Comparison of ENCODE assay signal across 17 cellular contexts in the genomic region with DNA sequence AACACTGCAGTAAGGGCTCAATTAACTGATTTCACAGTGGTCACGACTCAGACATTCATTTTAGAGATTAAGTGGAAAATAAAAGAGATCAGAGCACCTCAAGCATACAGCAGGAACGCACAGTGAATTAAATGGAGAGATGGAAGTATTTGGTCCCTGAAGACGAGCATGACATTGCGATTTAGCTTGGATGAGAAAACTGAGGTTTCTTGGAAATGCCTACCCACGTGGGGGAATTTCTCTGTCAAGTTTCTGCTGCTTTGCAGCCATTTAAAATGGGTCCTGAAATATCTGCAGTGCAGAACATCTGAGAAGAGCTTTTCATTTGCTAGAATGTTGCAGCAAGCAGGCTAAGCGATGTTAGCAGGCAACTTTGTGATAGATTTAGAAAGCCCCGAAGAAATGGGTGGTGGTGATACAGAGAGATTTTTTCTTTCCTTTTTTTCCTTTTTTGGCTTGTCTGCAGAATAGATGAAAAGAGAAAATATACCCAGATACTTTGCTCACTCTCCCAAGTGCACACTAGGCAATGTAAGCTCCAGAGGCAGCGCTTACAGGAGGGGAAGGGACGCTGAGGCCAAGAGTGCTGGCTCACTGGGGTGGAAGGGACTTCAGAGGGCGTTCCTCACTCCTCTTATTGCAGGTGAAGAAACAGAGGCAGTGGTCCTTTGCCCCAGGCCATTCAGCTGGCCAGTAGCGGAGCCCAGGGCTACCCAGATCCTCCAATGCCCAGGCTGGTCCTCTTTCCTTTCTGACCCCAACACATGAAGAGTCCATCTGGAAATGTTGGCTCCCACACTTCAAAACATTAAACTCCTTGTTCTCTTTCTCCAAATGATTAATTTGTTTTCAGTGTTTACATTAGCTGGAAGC.
DNase-seq lines count a peak whose midpoint lies in the region; ATAC-seq, FAIRE-seq and TF ChIP-seq lines count a peak whose summit lies in the region.
"Had no signal": no experiment of that assay in that cellular context is flagged by ENCODE, and none has a peak within 500 bp of the region (broad histone marks: within the 10 kb centered on the region; RNA-seq: fewer than 3 reads in every experiment).

No MANE protein-coding gene starts in this region.

- H3K4me2 ChIP-seq in endothelial cell of umbilical vein (ENCODE audit: insufficient read depth, low read length) (peak overlapping the region; percentile 18), neural progenitor cell (no peak overlapping the region)

- H4K20me1 ChIP-seq in endothelial cell of umbilical vein (replicated peaks; ENCODE audit: control insufficient read depth, extremely low read depth, insufficient read depth, low read length) (no peaks in the 10 kb centered on the region), neural progenitor cell (ENCODE audit: low read depth) (no peaks in the 10 kb centered on the region)

- TF ChIP-seq CTCF in left ventricle myocardium inferior (IDR thresholded peaks at IDR 0.05; ENCODE audit: borderline replicate concordance): no peak
- no peak for TF ChIP-seq CTCF in endothelial cell of umbilical vein (IDR thresholded peaks at IDR 0.05; ENCODE audit: extremely low read depth in 1 of 2, insufficient read depth in 1 of 2, low read depth in 1 of 2, low read length in 2 of 2)
- TF ChIP-seq CTCF in neural progenitor cell (IDR thresholded peaks at IDR 0.05): no peak
- no peak for TF ChIP-seq CTCF in upper lobe of right lung (IDR thresholded peaks at IDR 0.05)

- H3K4me3 Mint-ChIP-seq in neural progenitor cell: no peak overlapping the region
- H3K4me3 Mint-ChIP-seq: CD8-positive, alpha-beta memory T cell had no signal

- H3F3A ChIP-seq in neural progenitor cell (ENCODE audit: low read depth): no peaks in the 10 kb centered on the region

- H2AFZ ChIP-seq in endothelial cell of umbilical vein (ENCODE audit: low read depth, low read length): peak overlapping the region; percentile 22
- peak overlapping the region; percentile 15 for H2AFZ ChIP-seq in neural progenitor cell (replicated peaks)

- peaks cover 4% of the 10 kb centered on the region for H3K27me3 Mint-ChIP-seq in neural progenitor cell (ENCODE audit: insufficient read depth, low read depth)

- no peaks in the 10 kb centered on the region for H3K9me1 ChIP-seq in endothelial cell of umbilical vein (replicated peaks; ENCODE audit: control insufficient read depth, extremely low read depth, insufficient read depth, low read length)

- no peak for ATAC-seq in Right ventricle myocardium inferior
- no peak for ATAC-seq in upper lobe of right lung

- H3K4me1 Mint-ChIP-seq in neural progenitor cell: peaks cover 3% of the 10 kb centered on the region
- H3K4me1 Mint-ChIP-seq: CD8-positive, alpha-beta memory T cell had no signal

- no peak overlapping the region for H3K27ac Mint-ChIP-seq in neural progenitor cell

- no TSS peak for BruUV-seq in endothelial cell of umbilical vein (replicated peaks; lab: Mats Ljungman, UMichigan)

- H3K4me1 ChIP-seq in left ventricle myocardium inferior (peaks cover 18% of the 10 kb centered on the region), endothelial cell of umbilical vein (ENCODE audit: control insufficient read depth, extremely low read depth, insufficient read depth, low read length) (peaks cover 22% of the 10 kb centered on the region), neural progenitor cell (no peaks in the 10 kb centered on the region), upper lobe of right lung (peaks cover 19% of the 10 kb centered on the region)

- no peak for FAIRE-seq in endothelial cell of umbilical vein (lab: Jason Lieb, UNC)
- FAIRE-seq: A204.1, GM12891 had no signal

- H3K9me3 ChIP-seq in left ventricle myocardium inferior (replicated peaks): peaks cover 5% of the 10 kb centered on the region
- H3K9me3 ChIP-seq in endothelial cell of umbilical vein (replicated peaks; ENCODE audit: control insufficient read depth, insufficient read depth, low read length): no peaks in the 10 kb centered on the region
- no peaks in the 10 kb centered on the region for H3K9me3 ChIP-seq in neural progenitor cell (ENCODE audit: low read depth)
- H3K9me3 ChIP-seq in upper lobe of right lung: no peaks in the 10 kb centered on the region

- H3K27me3 ChIP-seq in left ventricle myocardium inferior (ENCODE audit: low read depth) (peaks cover 9% of the 10 kb centered on the region), endothelial cell of umbilical vein (ENCODE audit: control insufficient read depth in 2 of 2, insufficient read depth in 2 of 2, low read length in 2 of 2) (no peaks in the 10 kb centered on the region), neural progenitor cell (no peaks in the 10 kb centered on the region), upper lobe of right lung (no peaks in the 10 kb centered on the region)

- intact Hi-C loops in left ventricle myocardium inferior (cut with micrococcal nuclease) (no loop called here), Right ventricle myocardium inferior (cut with DNase I) (no loop called here), endothelial cell of umbilical vein (cut with micrococcal nuclease) (loop anchor here (5.0 kb wide), 3 partner anchors 76 to 491 kb away; a partner anchor contains a TSS), upper lobe of right lung (cut with DNase I) (no loop called here)

- H3K9ac ChIP-seq in endothelial cell of umbilical vein (replicated peaks; ENCODE audit: extremely low read depth, insufficient read depth, low read length): peak overlapping the region; percentile 36
- no peak overlapping the region for H3K9ac ChIP-seq in neural progenitor cell

- POLR2A ChIA-PET in endothelial cell of umbilical vein (lab: Charles Lee) (interaction anchor here (0.7 kb wide), 1 partner anchor 972 kb away, joined by 3 read pairs; no protein-coding TSS in a partner anchor), HEK293T (lab: Yijun Ruan, JAX) (no interaction called here)

- DNase-seq in left ventricle myocardium inferior (no peak), Right ventricle myocardium inferior (ENCODE audit: missing footprints) (no peak), endothelial cell of umbilical vein (ENCODE audit: low read depth, low spot score) (no peak), neural progenitor cell (ENCODE audit: low spot score) (no peak), upper lobe of right lung (no peak), HEK293T (ENCODE audit: extremely low spot score) (no peak), NOMO-1 (lab: John Stamatoyannopoulos, UW; ENCODE audit: unreplicated experiment in 2 of 2) (no peak)
- no peak for DNase-seq in activated CD4-positive, alpha-beta T cell treated with anti-CD3 and anti-CD28 coated beads, Interleukin-2, amount 50 U/mL, for 1 hour
- DNase-seq: CD8-positive, alpha-beta memory T cell; foreskin melanocyte; KG1; NCI-H1436; NCI-H345; stimulated activated CD4-positive, alpha-beta T cell treated with anti-CD3 and anti-CD28 coated beads, Interleukin-15, amount 100 ng/mL, for 24 hours had no signal

- no peak overlapping the region for H3K4me3 ChIP-seq in left ventricle myocardium inferior
- no peak overlapping the region for H3K4me3 ChIP-seq in endothelial cell of umbilical vein (replicated peaks in 1 of 3; ENCODE audit: insufficient read depth in 1 of 3, low read depth in 1 of 3, low read length in 3 of 3)
- H3K4me3 ChIP-seq in neural progenitor cell: no peak overlapping the region
- no peak overlapping the region for H3K4me3 ChIP-seq in upper lobe of right lung
- H3K4me3 ChIP-seq: SK-N-MC had no signal

- no peaks in the 10 kb centered on the region for H3K9me3 Mint-ChIP-seq in neural progenitor cell
- H3K9me3 Mint-ChIP-seq: CD8-positive, alpha-beta memory T cell had no signal

- H3K36me3 ChIP-seq in left ventricle myocardium inferior (no peaks in the 10 kb centered on the region), endothelial cell of umbilical vein (ENCODE audit: control insufficient read depth in 2 of 2, extremely low read depth in 1 of 2, insufficient read depth in 2 of 2, low read length in 2 of 2) (no peaks in the 10 kb centered on the region), neural progenitor cell (no peaks in the 10 kb centered on the region), upper lobe of right lung (no peaks in the 10 kb centered on the region)

- dilution Hi-C loops in endothelial cell of umbilical vein (cut with MboI; ENCODE audit: extremely low pct_ligation_motif_present, low sequenced_read_pairs): no loop called here

- CTCF ChIA-PET in endothelial cell of umbilical vein (lab: Charles Lee): interaction anchor here (0.8 to 2.1 kb wide), 6 partner anchors 14 to 681 kb away, joined by 3 to 15 read pairs (median 4); no protein-coding TSS in a partner anchor
- CTCF ChIA-PET in HEK293T (lab: Yijun Ruan, JAX): no interaction called here

- no peak for TF ChIP-seq POLR2A in endothelial cell of umbilical vein (IDR thresholded peaks at IDR 0.05; ENCODE audit: low read depth, low read length)

- H3K79me2 ChIP-seq in endothelial cell of umbilical vein (ENCODE audit: control insufficient read depth, insufficient read depth, low read length): no peaks in the 10 kb centered on the region
- no peaks in the 10 kb centered on the region for H3K79me2 ChIP-seq in neural progenitor cell (ENCODE audit: low read depth)

- H3K36me3 Mint-ChIP-seq in neural progenitor cell: no peaks in the 10 kb centered on the region
- H3K36me3 Mint-ChIP-seq: CD8-positive, alpha-beta memory T cell had no signal

- H3K27ac ChIP-seq in left ventricle myocardium inferior (replicated peaks): peak overlapping the region; percentile 48
- peak overlapping the region; percentile 72 for H3K27ac ChIP-seq in endothelial cell of umbilical vein (ENCODE audit: insufficient read depth, low read depth, low read length)
- no peak overlapping the region for H3K27ac ChIP-seq in neural progenitor cell
- H3K27ac ChIP-seq in upper lobe of right lung: peak overlapping the region; percentile 33
- H3K27ac ChIP-seq: SK-N-MC had no signal

TF ChIP-seq in endothelial cell of umbilical vein, 7 proteins besides CTCF, POLR2A, EP300 and RAD21 (continues in another document):
- TF ChIP-seq JUN (IDR thresholded peaks at IDR 0.05; ENCODE audit: borderline replicate concordance, insufficient read depth, insufficient read length, low read depth) (no peak), FOS (IDR thresholded peaks at IDR 0.05; ENCODE audit: borderline replicate concordance, insufficient read depth, low read length) (no peak)
- TF ChIP-seq, protein P1, sequence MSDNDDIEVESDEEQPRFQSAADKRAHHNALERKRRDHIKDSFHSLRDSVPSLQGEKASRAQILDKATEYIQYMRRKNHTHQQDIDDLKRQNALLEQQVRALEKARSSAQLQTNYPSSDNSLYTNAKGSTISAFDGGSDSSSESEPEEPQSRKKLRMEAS (IDR thresholded peaks at IDR 0.05; ENCODE audit: insufficient read depth, insufficient read length): no peak

TF ChIP-seq in HEK293T, 16 proteins besides CTCF, POLR2A, EP300 and RAD21 (continues in another document):
- TF ChIP-seq SUZ12 (IDR thresholded peaks at IDR 0.05): no peak
- TF ChIP-seq ARNT (IDR thresholded peaks at IDR 0.05): no peak
- no peak for TF ChIP-seq ELF4 (IDR thresholded peaks at IDR 0.05)
- no peak for TF ChIP-seq TARDBP (IDR thresholded peaks at IDR 0.05)
